16 cellular contexts compared by ENCODE assay signal in the genomic region with DNA sequence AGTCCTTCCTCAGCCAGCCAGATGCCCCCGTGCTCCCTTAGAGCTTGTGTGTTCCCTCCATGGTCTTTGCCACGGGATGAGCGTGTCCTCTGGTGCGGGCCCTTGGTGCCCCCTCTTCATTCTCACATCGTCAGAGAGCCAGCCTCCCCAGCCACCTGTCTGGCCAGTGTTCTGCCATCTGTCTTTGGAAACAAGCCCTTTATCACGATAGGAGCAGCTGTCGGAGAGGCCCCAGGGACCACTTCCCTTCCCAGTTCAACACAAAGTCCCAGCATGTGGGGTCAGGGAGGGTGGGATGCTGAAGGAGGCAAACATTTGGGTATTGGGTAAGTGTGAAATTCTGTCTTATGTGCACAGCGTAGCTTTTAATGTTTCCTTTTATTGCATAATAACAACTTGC.
"Had no signal": no experiment of that assay in that cellular context is flagged by ENCODE, and none has a peak within 500 bp of the region (broad histone marks: within the 10 kb centered on the region; RNA-seq: fewer than 3 reads in every experiment).

No MANE protein-coding gene starts in this region.

- H3K9me3 ChIP-seq: esophagus squamous epithelium, mucosa of descending colon, ovary, sigmoid colon, upper lobe of right lung had no signal

- H3K4me1 ChIP-seq: esophagus squamous epithelium, sigmoid colon, upper lobe of right lung had no signal

- H3K4me3 ChIP-seq: cardiac muscle cell, esophagus squamous epithelium, mucosa of descending colon, ovary, sigmoid colon, upper lobe of right lung had no signal

- H3K27me3 Mint-ChIP-seq: memory B cell; naive thymus-derived CD4-positive, alpha-beta T cell had no signal

- H3K4me3 Mint-ChIP-seq: activated T-cell treated with anti-CD3 and anti-CD28 coated beads, Interleukin-2, amount 50 U/mL, for 4 hours; memory B cell; naive thymus-derived CD4-positive, alpha-beta T cell had no signal

- H3K4me1 Mint-ChIP-seq: memory B cell; naive thymus-derived CD4-positive, alpha-beta T cell had no signal

- H3K27me3 ChIP-seq: cardiac muscle cell, esophagus squamous epithelium, ovary, sigmoid colon, upper lobe of right lung had no signal

- DNase-seq: activated CD4-positive, alpha-beta T cell treated with anti-CD3 and anti-CD28 coated beads, Interleukin-2, amount 50 U/mL, for 1 hour; activated CD8-positive, alpha-beta memory T cell treated with anti-CD3 and anti-CD28 coated beads, Interleukin-2, amount 50 U/mL, for 4 hours; activated effector memory CD4-positive, alpha-beta T cell treated with Interleukin-2 at 50 U/mL for 16 hours; activated naive CD4-positive, alpha-beta T cell treated with anti-CD3 and anti-CD28 coated beads, Interleukin-2, amount 50 U/mL, for 16 hours; activated T-cell treated with anti-CD3 and anti-CD28 coated beads, Interleukin-2, amount 50 U/mL, for 4 hours; dermis blood vessel endothelial cell; effector memory CD4-positive, alpha-beta T cell; esophagus squamous epithelium; mucosa of descending colon; naive thymus-derived CD4-positive, alpha-beta T cell; ovary; sigmoid colon; stimulated activated naive CD4-positive, alpha-beta T cell; upper lobe of right lung had no signal

- H3K27ac Mint-ChIP-seq: memory B cell; naive thymus-derived CD4-positive, alpha-beta T cell had no signal

- H3K9me3 Mint-ChIP-seq: activated T-cell treated with anti-CD3 and anti-CD28 coated beads, Interleukin-2, amount 50 U/mL, for 4 hours; memory B cell; naive thymus-derived CD4-positive, alpha-beta T cell had no signal

- H3K27ac ChIP-seq: cardiac muscle cell, esophagus squamous epithelium, ovary, sigmoid colon, upper lobe of right lung had no signal
